ENCODE assay signal across 1 cellular context in the genomic region with DNA sequence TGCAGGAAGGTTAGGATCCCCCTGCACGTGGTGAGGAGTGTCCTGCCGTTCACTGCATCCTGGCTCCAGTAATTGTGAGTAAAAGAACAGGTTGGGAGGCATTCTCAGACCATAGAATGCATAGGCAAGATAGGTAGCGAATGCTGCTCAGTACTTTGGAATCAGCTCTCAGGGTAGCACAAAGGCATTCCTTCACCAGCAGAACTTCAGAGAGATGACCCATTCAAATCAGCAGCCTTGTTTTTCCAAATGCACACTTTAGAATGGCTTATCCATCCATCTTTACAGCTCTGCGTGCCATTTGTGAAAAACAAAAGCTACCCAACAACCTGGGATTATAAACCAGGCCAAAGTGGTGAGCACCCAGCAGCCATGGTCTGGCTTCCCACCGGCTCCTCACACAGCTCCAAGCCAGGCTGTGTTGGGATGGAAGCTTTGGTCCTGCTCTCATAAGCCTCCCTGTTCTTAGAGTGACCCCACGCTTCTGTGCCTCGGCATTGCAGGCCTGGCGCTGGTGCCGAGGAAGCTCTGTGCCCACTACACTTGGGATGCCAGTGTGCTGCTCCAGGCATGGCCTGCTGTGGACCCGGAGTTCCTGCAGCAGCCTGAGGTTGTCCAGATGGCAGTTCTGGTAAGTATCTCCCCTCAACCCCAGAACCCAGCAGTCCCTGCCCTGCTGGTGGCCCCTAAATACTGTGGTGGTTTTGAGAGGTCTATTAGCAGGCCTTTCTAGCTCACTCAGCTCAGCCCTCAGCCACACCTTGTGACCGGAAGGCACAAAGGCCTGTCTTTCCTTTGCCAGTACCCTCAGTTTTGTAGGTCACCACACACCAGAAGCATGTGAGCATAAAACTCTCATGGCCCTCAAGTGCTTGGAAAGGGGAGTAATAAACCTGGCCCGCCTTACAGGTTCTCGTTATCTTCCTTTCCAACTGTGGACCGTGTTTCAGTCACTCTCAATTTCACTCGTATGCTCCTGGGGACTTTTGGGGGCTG.
TF ChIP-seq lines count a peak whose summit lies in the region.

No MANE protein-coding gene starts in this region.

TF ChIP-seq in H1, 55 proteins besides CTCF, POLR2A, EP300 and RAD21:
- no peak for TF ChIP-seq SP4 (IDR thresholded peaks at IDR 0.05; ENCODE audit: low read length)
- TF ChIP-seq, protein P1, sequence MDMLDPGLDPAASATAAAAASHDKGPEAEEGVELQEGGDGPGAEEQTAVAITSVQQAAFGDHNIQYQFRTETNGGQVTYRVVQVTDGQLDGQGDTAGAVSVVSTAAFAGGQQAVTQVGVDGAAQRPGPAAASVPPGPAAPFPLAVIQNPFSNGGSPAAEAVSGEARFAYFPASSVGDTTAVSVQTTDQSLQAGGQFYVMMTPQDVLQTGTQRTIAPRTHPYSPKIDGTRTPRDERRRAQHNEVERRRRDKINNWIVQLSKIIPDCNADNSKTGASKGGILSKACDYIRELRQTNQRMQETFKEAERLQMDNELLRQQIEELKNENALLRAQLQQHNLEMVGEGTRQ (IDR thresholded peaks at IDR 0.05; ENCODE audit: low read length): no peak
- no peak for TF ChIP-seq BCL11A (IDR thresholded peaks at IDR 0.05; ENCODE audit: low read depth in 2 of 2, low read length in 2 of 2)
- TF ChIP-seq SP1 (IDR thresholded peaks at IDR 0.05; ENCODE audit: low read depth, low read length): no peak
- no peak for TF ChIP-seq E2F6 (IDR thresholded peaks at IDR 0.05)
- TF ChIP-seq BRCA1 (IDR thresholded peaks at IDR 0.05; ENCODE audit: low read depth, low read length): no peak
- no peak for TF ChIP-seq CHD2 (IDR thresholded peaks at IDR 0.05; ENCODE audit: low read length)
